In the genomic region with DNA sequence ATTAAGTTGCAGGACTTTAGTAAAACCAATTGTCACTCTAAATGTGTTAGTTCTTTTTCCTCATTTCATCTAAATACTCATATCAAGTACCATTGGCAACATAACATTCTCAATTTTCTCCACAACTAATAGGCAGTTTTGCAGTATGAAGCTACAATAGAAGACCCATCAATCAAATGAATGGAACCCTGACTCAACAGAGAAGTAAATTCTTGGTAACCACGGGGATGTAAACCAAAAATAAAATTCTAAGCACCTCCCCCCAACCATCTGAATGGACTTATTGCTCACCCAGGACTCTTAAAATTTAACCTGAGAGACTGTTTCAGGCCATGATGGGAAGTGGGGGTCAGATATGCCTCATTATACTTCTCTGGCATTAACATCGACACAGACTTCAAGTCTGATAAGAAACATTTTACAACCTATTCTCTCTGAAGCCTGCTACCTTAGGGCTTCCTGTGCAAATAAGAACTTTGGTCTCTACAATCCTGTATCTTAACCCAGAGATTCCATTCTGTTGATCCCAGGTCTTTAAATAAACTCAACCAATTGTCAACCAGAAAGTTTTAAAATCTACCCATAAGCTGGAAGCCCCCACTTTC, we compare ENCODE assay signal across 27 cellular contexts.
A peak's percentile ranks its signal among the peaks of the same experiment; 100 is the strongest.
DNase-seq lines count a peak whose midpoint lies in the region; ATAC-seq, FAIRE-seq and TF ChIP-seq lines count a peak whose summit lies in the region.
"Had no signal": no experiment of that assay in that cellular context is flagged by ENCODE, and none has a peak within 500 bp of the region (broad histone marks: within the 10 kb centered on the region; RNA-seq: fewer than 3 reads in every experiment).

No MANE protein-coding gene starts in this region.

- H3K4me1 ChIP-seq in astrocyte (ENCODE audit: insufficient read depth, low read length) = no peaks in the 10 kb centered on the region
- no peaks in the 10 kb centered on the region for H3K4me1 ChIP-seq in BE2C
- H3K4me1 ChIP-seq: BLaER1, left lung, spleen, upper lobe of right lung had no signal

- DNase-seq in A172 (ENCODE audit: low spot score) (peak; percentile 5), HT-29 (ENCODE audit: low spot score) (peak; percentile 39), astrocyte (ENCODE audit: low read depth) (peak; percentile 18), kidney glomerular epithelial cell (lab: John Stamatoyannopoulos, UW) (peak; percentile 21), GM19238 (ENCODE audit: insufficient read length, low spot score) (no peak), NCI-H2029 treated with DMSO at 0.1 percent for 48 hours (lab: John Stamatoyannopoulos, UW) (no peak), BE2C (no peak)
- DNase-seq: 8988T; activated CD4-positive, CD25-positive, alpha-beta regulatory T cell; activated CD8-positive, alpha-beta T cell treated with anti-CD3 and anti-CD28 coated beads for 36 hours; activated naive CD4-positive, alpha-beta T cell treated with anti-CD3 and anti-CD28 coated beads for 36 hours; activated T-cell treated with anti-CD3 and anti-CD28 coated beads, Interleukin-2, amount 50 U/mL, for 1 hour; anterior cingulate cortex; cerebellar nuclear complex; effector memory CD4-positive, alpha-beta T cell; GM23248; Kasumi-1; left lung; NCI-H524 treated with DMSO at 0.1 percent for 48 hours; spleen; stimulated activated CD8-positive, alpha-beta memory T cell treated with anti-CD3 and anti-CD28 coated beads, Interleukin-4, amount 100 ng/mL, for 48 hours; T1000; upper lobe of right lung had no signal

- H3K4me1 Mint-ChIP-seq in astrocyte (ENCODE audit: low read depth, unreplicated experiment) = peaks cover 8% of the 10 kb centered on the region

- H4K20me1 ChIP-seq in astrocyte (ENCODE audit: insufficient read depth, low read length) = no peaks in the 10 kb centered on the region
- H4K20me1 ChIP-seq: BLaER1 had no signal

- H2AFZ ChIP-seq in astrocyte (ENCODE audit: low read depth, low read length) = no peak overlapping the region
- H2AFZ ChIP-seq: GM23248 had no signal

- H3K4me3 Mint-ChIP-seq in astrocyte (ENCODE audit: unreplicated experiment) = no peak overlapping the region
- H3K4me3 Mint-ChIP-seq: activated CD8-positive, alpha-beta T cell treated with anti-CD3 and anti-CD28 coated beads for 36 hours; activated naive CD4-positive, alpha-beta T cell treated with anti-CD3 and anti-CD28 coated beads for 36 hours had no signal

- H3K9ac ChIP-seq in astrocyte (ENCODE audit: low read length) = no peak overlapping the region
- H3K9ac ChIP-seq: BLaER1, GM23248 had no signal

- H3K27ac Mint-ChIP-seq in astrocyte (ENCODE audit: unreplicated experiment) = peak overlapping the region; percentile 38
- H3K27ac Mint-ChIP-seq: activated CD8-positive, alpha-beta T cell treated with anti-CD3 and anti-CD28 coated beads for 36 hours; activated naive CD4-positive, alpha-beta T cell treated with anti-CD3 and anti-CD28 coated beads for 36 hours had no signal

- H3K9me3 ChIP-seq in astrocyte (ENCODE audit: insufficient read depth, low read depth, low read length) (no peaks in the 10 kb centered on the region), BE2C (no peaks in the 10 kb centered on the region)
- H3K9me3 ChIP-seq: BLaER1, left lung, neutrophil, spleen, upper lobe of right lung had no signal

- no peaks in the 10 kb centered on the region for H3K9me3 Mint-ChIP-seq in astrocyte (ENCODE audit: unreplicated experiment)

- no peak for FAIRE-seq in astrocyte (lab: Jason Lieb, UNC)

- H3K27ac ChIP-seq in astrocyte (ENCODE audit: low read depth, low read length) = no peak overlapping the region
- H3K27ac ChIP-seq: BLaER1, GM23248, left lung, neutrophil, spleen, upper lobe of right lung had no signal

- no peaks in the 10 kb centered on the region for H3K27me3 ChIP-seq in astrocyte (ENCODE audit: insufficient read depth, low read length)
- H3K27me3 ChIP-seq in BE2C = no peaks in the 10 kb centered on the region
- H3K27me3 ChIP-seq: BLaER1, left lung, neutrophil, spleen, upper lobe of right lung had no signal

- H3K79me2 ChIP-seq in astrocyte (ENCODE audit: insufficient read depth, low read length) = no peaks in the 10 kb centered on the region

- no peak overlapping the region for H3K4me3 ChIP-seq in astrocyte (ENCODE audit: insufficient read depth, low read depth, low read length)
- no peak overlapping the region for H3K4me3 ChIP-seq in BE2C (ENCODE audit: low read depth, low read length)
- H3K4me3 ChIP-seq: BLaER1, GM23248, left lung, spleen, upper lobe of right lung had no signal

- H3K27me3 Mint-ChIP-seq in astrocyte (ENCODE audit: low read depth, unreplicated experiment) = no peaks in the 10 kb centered on the region
- H3K27me3 Mint-ChIP-seq: activated CD8-positive, alpha-beta T cell treated with anti-CD3 and anti-CD28 coated beads for 36 hours had no signal

- no peaks in the 10 kb centered on the region for H3K36me3 ChIP-seq in astrocyte (ENCODE audit: insufficient read depth, low read length)
- no peaks in the 10 kb centered on the region for H3K36me3 ChIP-seq in BE2C
- H3K36me3 ChIP-seq: BLaER1, left lung, neutrophil, spleen, upper lobe of right lung had no signal

- ATAC-seq in HG03439 (IDR thresholded peaks at IDR 0.05; ENCODE audit: unreplicated experiment) = no peak
- ATAC-seq: activated CD8-positive, alpha-beta T cell treated with anti-CD3 and anti-CD28 coated beads for 36 hours; esophagus mucosa; left lung; upper lobe of right lung had no signal

- H3K4me2 ChIP-seq in astrocyte (ENCODE audit: low read length) = no peak overlapping the region
- H3K4me2 ChIP-seq: BLaER1 had no signal

- no peaks in the 10 kb centered on the region for H3K36me3 Mint-ChIP-seq in astrocyte (ENCODE audit: low read depth, unreplicated experiment)

- TF ChIP-seq CTCF in astrocyte (IDR thresholded peaks at IDR 0.05; ENCODE audit: insufficient read depth, low read depth, low read length) (no peak), BE2C (IDR thresholded peaks at IDR 0.05; ENCODE audit: low read depth, low read length) (no peak)

Comparison
In these comparisons a context has a peak if more than half of its experiments do, and no peak if none do; other contexts are left out.
1. DNase-seq: peak in A172 (single experiment), HT-29 (single experiment), astrocyte (single experiment) and kidney glomerular epithelial cell (single experiment); none in GM19238 (single experiment), NCI-H2029 treated with DMSO at 0.1 percent for 48 hours (single experiment) and BE2C (single experiment).